In genomic region chr4:3204021-3204431, GRCh38 we compare ENCODE assay signal across 13 cellular contexts. TPM values are rescaled to one million over a fixed set of nuclear protein-coding genes. Genes with fewer than 3 reads are reported as not detected.
A peak's percentile ranks its signal among the peaks of the same experiment; 100 is the strongest.
DNase-seq lines count a peak whose midpoint lies in the region; ATAC-seq and TF ChIP-seq lines count a peak whose summit lies in the region.
"Had no signal": no experiment of that assay in that cellular context is flagged by ENCODE, and none has a peak within 500 bp of the region (broad histone marks: within the 10 kb centered on the region; RNA-seq: fewer than 3 reads in every experiment).

No MANE protein-coding gene starts in this region.

- intact Hi-C loops in adrenal gland (cut with DNase I) (no loop called here), heart right ventricle (cut with DNase I) (no loop called here)

- peak in 4 of 7 donors; percentile 22 to 62 (median 38) for DNase-seq in adrenal gland
- no peak for DNase-seq in heart right ventricle
- DNase-seq in retinal pigment epithelial cell (ENCODE audit: low read depth), result peak; percentile 5
- DNase-seq in RPMI8226, result no peak
- no peak for DNase-seq in activated CD4-positive, CD25-positive, alpha-beta regulatory T cell (lab: John Stamatoyannopoulos, UW)
- no peak for DNase-seq in T-helper 1 cell
- DNase-seq: activated CD4-positive, alpha-beta T cell treated with anti-CD3 and anti-CD28 coated beads for 48 hours; activated naive CD8-positive, alpha-beta T cell treated with anti-CD3 and anti-CD28 coated beads, Interleukin-2, amount 50 U/mL, for 24 hours; Calu3; NCI-H2227 treated with DMSO at 0.1 percent for 48 hours; SHP77 treated with DMSO at 0.1 percent for 48 hours had no signal

- 66 to 78% (median 70%) methylated on average over 8 of the region's 8 CpGs for WGBS in adrenal gland, 4 donors
- WGBS in heart right ventricle, 2 donors, result 74 to 79% methylated on average over 8 of the region's 8 CpGs

- H3K9ac ChIP-seq in BLaER1 treated with 17β-estradiol and CSF1 and Interleukin-3, amounts not matched to agents 10 nM and 100 nM, result 0 out of 22 replicates have a peak overlapping the region, but pooled peaks of 1 of the 11 experiments have one; percentile 33

- no peak for TF ChIP-seq CTCF in adrenal gland (IDR thresholded peaks at IDR 0.05)
- no peak for TF ChIP-seq CTCF in heart right ventricle (IDR thresholded peaks at IDR 0.05)
- TF ChIP-seq CTCF in retinal pigment epithelial cell (conservative IDR thresholded peaks at IDR 0.05; ENCODE audit: low read depth, low read length), result no peak

- peaks cover 0 to 31% (median 15%) of the 10 kb centered on the region in 11 experiments; a peak in 12 of 22 replicates for H4K20me1 ChIP-seq in BLaER1 treated with 17β-estradiol and CSF1 and Interleukin-3, amounts not matched to agents 10 nM and 100 nM

- H3K4me3 ChIP-seq in BLaER1 treated with 17β-estradiol and CSF1 and Interleukin-3, amounts not matched to agents 10 nM and 100 nM, result no peak overlapping the region
- H3K4me3 ChIP-seq in adrenal gland, result no peak overlapping the region
- no peak overlapping the region for H3K4me3 ChIP-seq in heart right ventricle
- no peak overlapping the region for H3K4me3 ChIP-seq in retinal pigment epithelial cell (ENCODE audit: low read length)

- H3K4me2 ChIP-seq in BLaER1 treated with 17β-estradiol and CSF1 and Interleukin-3, amounts not matched to agents 10 nM and 100 nM, result peak overlapping the region in 8 of 11 experiments; percentile 17 to 85 (median 80); a peak in 11 of 22 replicates

- peak overlapping the region in 2 of 11 experiments; percentile 5 to 25; a peak in 3 of 22 replicates for H3K27ac ChIP-seq in BLaER1 treated with 17β-estradiol and CSF1 and Interleukin-3, amounts not matched to agents 10 nM and 100 nM
- peak overlapping the region in 2 of 5 donors; percentile 59 to 62 for H3K27ac ChIP-seq in adrenal gland
- peak overlapping the region in 5 of 10 donors; percentile 10 to 77 (median 20) for H3K27ac ChIP-seq in heart right ventricle

- H3K36me3 ChIP-seq in BLaER1 treated with 17β-estradiol and CSF1 and Interleukin-3, amounts not matched to agents 10 nM and 100 nM, result peaks cover 48 to 81% (median 66%) of the 10 kb centered on the region in 11 experiments
- peaks cover 0 to 36% of the 10 kb centered on the region in 2 donors for H3K36me3 ChIP-seq in adrenal gland (replicated peaks in 1 of 2)
- peaks cover 0 to 82% (median 22%) of the 10 kb centered on the region in 9 donors for H3K36me3 ChIP-seq in heart right ventricle

- peak in 5 of 8 donors; percentile 6 to 67 (median 31) for ATAC-seq in heart right ventricle
- ATAC-seq in HG02678 (IDR thresholded peaks at IDR 0.05; ENCODE audit: unreplicated experiment), result no peak
- ATAC-seq: activated naive CD8-positive, alpha-beta T cell treated with anti-CD3 and anti-CD28 coated beads, Interleukin-2, amount 50 U/mL, for 24 hours had no signal

- H3K4me1 ChIP-seq in BLaER1 treated with 17β-estradiol and CSF1 and Interleukin-3, amounts not matched to agents 10 nM and 100 nM, result peaks cover 23 to 58% (median 52%) of the 10 kb centered on the region in 10 experiments
- H3K4me1 ChIP-seq in adrenal gland (replicated peaks in 1 of 2) (peaks cover 8 to 24% of the 10 kb centered on the region in 2 donors), heart right ventricle (peaks cover 0 to 40% (median 6%) of the 10 kb centered on the region in 9 donors)

- no peak for TF ChIP-seq POLR2A in adrenal gland (IDR thresholded peaks at IDR 0.05)

- no peaks in the 10 kb centered on the region for H3K27me3 ChIP-seq in BLaER1 treated with 17β-estradiol and CSF1 and Interleukin-3, amounts not matched to agents 10 nM and 100 nM
- H3K27me3 ChIP-seq in adrenal gland (no peaks in the 10 kb centered on the region), heart right ventricle (no peaks in the 10 kb centered on the region)

- H3K9me3 ChIP-seq in BLaER1 treated with 17β-estradiol and CSF1 and Interleukin-3, amounts not matched to agents 10 nM and 100 nM (replicated peaks in 1 of 11), result no peaks in the 10 kb centered on the region
- H3K9me3 ChIP-seq in adrenal gland (replicated peaks in 1 of 3) (no peaks in the 10 kb centered on the region), heart right ventricle (no peaks in the 10 kb centered on the region)

RNA-seq across cellular contexts. Expression of gene MSANTD1, which starts 44.9 kb away (rescaled TPM):
- total RNA-seq in adrenal gland (1 to 10 TPM in 1 of 8 donors, under 1 TPM in 6, not detected in 1; 0.28 to 3.0 (median 0.46) TPM), heart right ventricle (1 to 10 TPM in 1 of 10 donors, under 1 TPM in 9; 0.25 to 1.0 (median 0.41) TPM)
- polyA plus RNA-seq in adrenal gland (1 to 10 TPM in 1 of 3 donors, under 1 TPM in 2; 0.05 to 1.1 (median 0.24) TPM), heart right ventricle (1 to 10 TPM in 1 of 2 donors, under 1 TPM in 1; 0.28 to 1.2 TPM)

Comparison
In these comparisons a context has a peak if more than half of its experiments do, and no peak if none do; other contexts are left out.
1. DNase-seq: peak in adrenal gland (4 of 7) and retinal pigment epithelial cell (single experiment); none in heart right ventricle (0 of 2), RPMI8226 (single experiment), activated CD4-positive, CD25-positive, alpha-beta regulatory T cell (0 of 4) and T-helper 1 cell (0 of 5).